20 cellular contexts compared by ENCODE assay signal in the genomic region with DNA sequence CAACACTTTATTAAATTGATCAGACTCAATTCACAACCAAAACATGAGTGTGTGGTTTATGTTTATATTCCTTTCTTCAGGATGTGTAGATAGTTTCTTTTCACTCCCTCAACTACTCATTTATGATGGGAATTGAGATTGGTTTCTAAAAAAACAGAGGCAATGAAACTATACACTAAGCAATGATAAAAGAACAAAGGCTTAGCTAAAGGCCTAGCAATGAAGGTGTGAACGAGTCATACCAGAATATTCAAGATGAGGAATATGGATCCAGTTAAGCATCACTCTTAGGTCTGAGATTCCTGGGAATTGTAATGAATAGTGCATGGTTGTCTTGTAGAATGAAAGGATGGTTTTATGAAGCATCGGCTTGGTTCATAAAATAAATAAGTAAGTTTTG.
"Had no signal": no experiment of that assay in that cellular context is flagged by ENCODE, and none has a peak within 500 bp of the region (broad histone marks: within the 10 kb centered on the region; RNA-seq: fewer than 3 reads in every experiment).

No MANE protein-coding gene starts in this region.

- ATAC-seq: K562, PC-3, WTC11 had no signal

- H3K36me3 Mint-ChIP-seq: activated naive CD4-positive, alpha-beta T cell treated with anti-CD3 and anti-CD28 coated beads, Interleukin-2, amount 10 ng/mL, durations not matched to agents 7 days and 5 days; activated naive CD8-positive, alpha-beta T cell treated with anti-CD3 and anti-CD28 coated beads, Interleukin-2, amount 10 ng/mL, durations not matched to agents 7 days and 5 days; WTC11 had no signal

- H3K27ac ChIP-seq: adrenal gland had no signal

- H3K27ac Mint-ChIP-seq: activated CD4-positive, alpha-beta memory T cell treated with anti-CD3 and anti-CD28 coated beads, Interleukin-2, amount 10 ng/mL, durations not matched to agents 7 days and 5 days; activated naive CD4-positive, alpha-beta T cell treated with anti-CD3 and anti-CD28 coated beads, Interleukin-2, amount 10 ng/mL, durations not matched to agents 7 days and 5 days; activated naive CD8-positive, alpha-beta T cell treated with anti-CD3 and anti-CD28 coated beads, Interleukin-2, amount 10 ng/mL, durations not matched to agents 7 days and 5 days; T-helper 1 cell treated with Interleukin-12 subunit alpha and Interleukin-12 subunit beta and Interleukin-4 antibody, amounts not matched to agents 30 μg/mL and 1 μg/mL, for 36 hours; WTC11 had no signal

- H3K4me3 Mint-ChIP-seq: activated CD4-positive, alpha-beta memory T cell treated with anti-CD3 and anti-CD28 coated beads, Interleukin-2, amount 10 ng/mL, durations not matched to agents 7 days and 5 days; activated naive CD4-positive, alpha-beta T cell treated with anti-CD3 and anti-CD28 coated beads, Interleukin-2, amount 10 ng/mL, durations not matched to agents 7 days and 5 days; activated naive CD8-positive, alpha-beta T cell treated with anti-CD3 and anti-CD28 coated beads, Interleukin-2, amount 10 ng/mL, durations not matched to agents 7 days and 5 days; T-helper 1 cell treated with Interleukin-12 subunit alpha and Interleukin-12 subunit beta and Interleukin-4 antibody, amounts not matched to agents 30 μg/mL and 1 μg/mL, for 36 hours; WTC11 had no signal

- DNase-seq: activated CD4-positive, alpha-beta memory T cell treated with anti-CD3 and anti-CD28 coated beads, Interleukin-2, amount 10 ng/mL, durations not matched to agents 7 days and 5 days; activated CD4-positive, alpha-beta T cell treated with anti-CD3 and anti-CD28 coated beads, Interleukin-2, amount 50 U/mL, for 1 hour; activated gamma-delta T cell; activated naive CD4-positive, alpha-beta T cell treated with anti-CD3 and anti-CD28 coated beads, Interleukin-2, amount 10 ng/mL, durations not matched to agents 7 days and 5 days; activated naive CD8-positive, alpha-beta T cell treated with anti-CD3 and anti-CD28 coated beads, Interleukin-2, amount 10 ng/mL, durations not matched to agents 7 days and 5 days; activated T-cell treated with anti-CD3 and anti-CD28 coated beads for 4 hours; MM.1S; NCI-H1105; NCI-H1436 treated with DMSO at 0.1 percent for 48 hours; NCI-H187; NCI-H2081; NCI-H446; NCI-H524; PC-3; SHP77 treated with DMSO at 0.1 percent for 48 hours; T-helper 9 cell had no signal

- H3K9me3 Mint-ChIP-seq: activated CD4-positive, alpha-beta memory T cell treated with anti-CD3 and anti-CD28 coated beads, Interleukin-2, amount 10 ng/mL, durations not matched to agents 7 days and 5 days; activated naive CD4-positive, alpha-beta T cell treated with anti-CD3 and anti-CD28 coated beads, Interleukin-2, amount 10 ng/mL, durations not matched to agents 7 days and 5 days; activated naive CD8-positive, alpha-beta T cell treated with anti-CD3 and anti-CD28 coated beads, Interleukin-2, amount 10 ng/mL, durations not matched to agents 7 days and 5 days; T-helper 1 cell treated with Interleukin-12 subunit alpha and Interleukin-12 subunit beta and Interleukin-4 antibody, amounts not matched to agents 30 μg/mL and 1 μg/mL, for 36 hours; WTC11 had no signal

- H3K27me3 ChIP-seq: adrenal gland had no signal

- H3K4me1 Mint-ChIP-seq: activated naive CD8-positive, alpha-beta T cell treated with anti-CD3 and anti-CD28 coated beads, Interleukin-2, amount 10 ng/mL, durations not matched to agents 7 days and 5 days had no signal

- H3K27me3 Mint-ChIP-seq: activated CD4-positive, alpha-beta memory T cell treated with anti-CD3 and anti-CD28 coated beads, Interleukin-2, amount 10 ng/mL, durations not matched to agents 7 days and 5 days; activated naive CD8-positive, alpha-beta T cell treated with anti-CD3 and anti-CD28 coated beads, Interleukin-2, amount 10 ng/mL, durations not matched to agents 7 days and 5 days had no signal
